In the genomic region with DNA sequence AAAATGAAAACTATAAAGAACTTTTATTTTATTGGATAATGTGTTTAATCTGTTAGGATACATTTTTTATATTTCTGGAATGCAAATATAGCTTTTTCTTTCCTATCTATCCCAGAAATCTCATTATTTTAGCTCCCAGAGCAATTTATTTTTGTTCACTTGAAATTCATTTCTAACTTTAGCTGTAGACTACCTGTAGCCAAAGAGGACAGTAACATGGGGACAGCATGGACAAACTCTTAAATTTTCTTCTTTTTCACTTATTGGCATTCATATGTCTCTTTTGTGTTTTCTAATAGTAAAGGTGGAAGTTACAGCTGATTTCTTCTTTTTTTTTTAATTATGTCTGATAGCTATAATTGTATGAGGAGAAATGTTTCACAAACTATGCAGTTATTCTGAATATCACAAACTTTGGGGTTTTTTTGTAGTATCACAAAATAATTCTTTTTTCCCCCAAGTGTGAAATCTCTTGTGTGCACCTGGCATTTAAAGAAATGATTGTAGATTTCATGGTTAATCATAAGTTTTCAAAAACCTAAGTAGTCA, we compare ENCODE assay signal across 16 cellular contexts. TPM values are rescaled to one million over a fixed set of nuclear protein-coding genes. Genes with fewer than 3 reads are reported as not detected.
DNase-seq lines count a peak whose midpoint lies in the region; TF ChIP-seq lines count a peak whose summit lies in the region.
"Had no signal": no experiment of that assay in that cellular context is flagged by ENCODE, and none has a peak within 500 bp of the region (broad histone marks: within the 10 kb centered on the region; RNA-seq: fewer than 3 reads in every experiment).

No MANE protein-coding gene starts in this region.

- H3K9me3 ChIP-seq in SJCRH30 (replicated peaks): no peaks in the 10 kb centered on the region
- H3K9me3 ChIP-seq in effector memory CD4-positive, alpha-beta T cell (ENCODE audit: control insufficient read depth, low read length): no peaks in the 10 kb centered on the region
- H3K9me3 ChIP-seq: gastroesophageal sphincter had no signal

- TF ChIP-seq CTCF in brain microvascular endothelial cell (IDR thresholded peaks at IDR 0.05; ENCODE audit: low read depth, low read length, missing control alignments) (no peak), osteocyte (IDR thresholded peaks at IDR 0.05) (no peak)

- peaks cover 43% of the 10 kb centered on the region for H3K36me3 Mint-ChIP-seq in T-helper 1 cell treated with Interleukin-12 subunit alpha and Interleukin-12 subunit beta and Interleukin-4 antibody, amounts not matched to agents 30 μg/mL and 1 μg/mL, for 36 hours (ENCODE audit: low read depth)
- peaks cover 16% of the 10 kb centered on the region for H3K36me3 Mint-ChIP-seq in osteocyte (ENCODE audit: unreplicated experiment)

- H3K27ac ChIP-seq in SJCRH30 (peak overlapping the region; percentile 70), brain microvascular endothelial cell (peak overlapping the region; percentile 94)
- H3K27ac ChIP-seq in effector memory CD4-positive, alpha-beta T cell (ENCODE audit: insufficient read depth, low read length, poor library complexity, severe bottlenecking): no peak overlapping the region
- H3K27ac ChIP-seq: 22Rv1, WERI-Rb-1 had no signal

- peaks cover 29% of the 10 kb centered on the region for H3K4me1 ChIP-seq in SJCRH30
- H3K4me1 ChIP-seq in effector memory CD4-positive, alpha-beta T cell (ENCODE audit: control insufficient read depth, insufficient read depth, low read length, poor library complexity, severe bottlenecking): no peaks in the 10 kb centered on the region

- H3K4me3 Mint-ChIP-seq in T-helper 1 cell treated with Interleukin-12 subunit alpha and Interleukin-12 subunit beta and Interleukin-4 antibody, amounts not matched to agents 30 μg/mL and 1 μg/mL, for 36 hours: peak overlapping the region; percentile 62
- peak overlapping the region; percentile 11 for H3K4me3 Mint-ChIP-seq in osteocyte (ENCODE audit: unreplicated experiment)

- no peak for DNase-seq in T-helper 1 cell
- DNase-seq in SJCRH30: no peak
- DNase-seq in brain microvascular endothelial cell: no peak
- no peak for DNase-seq in osteocyte (ENCODE audit: extremely low spot score, unreplicated experiment)
- no peak for DNase-seq in cortex of kidney (lab: John Stamatoyannopoulos, UW)
- DNase-seq in stimulated activated CD8-positive, alpha-beta memory T cell treated with anti-CD3 and anti-CD28 coated beads, Interleukin-4, amount 100 ng/mL, for 48 hours: no peak
- DNase-seq in effector memory CD4-positive, alpha-beta T cell: no peak
- DNase-seq: COR-L47, left cardiac atrium, NCI-H69, small intestine, WERI-Rb-1 had no signal

- H3K4me3 ChIP-seq in SJCRH30 (no peak overlapping the region), brain microvascular endothelial cell (ENCODE audit: low read depth, low read length) (no peak overlapping the region)
- no peak overlapping the region for H3K4me3 ChIP-seq in effector memory CD4-positive, alpha-beta T cell (ENCODE audit: insufficient read depth, low read depth, low read length, poor library complexity, severe bottlenecking)
- H3K4me3 ChIP-seq: gastroesophageal sphincter had no signal

- in situ Hi-C loops in brain microvascular endothelial cell (cut with HindIII; ENCODE audit: low pct_ligation_motif_present, low sequenced_read_pairs): no loop called here

- H3K27me3 Mint-ChIP-seq in T-helper 1 cell treated with Interleukin-12 subunit alpha and Interleukin-12 subunit beta and Interleukin-4 antibody, amounts not matched to agents 30 μg/mL and 1 μg/mL, for 36 hours (ENCODE audit: low read depth): no peaks in the 10 kb centered on the region
- H3K27me3 Mint-ChIP-seq in osteocyte (ENCODE audit: unreplicated experiment): no peaks in the 10 kb centered on the region

- peaks cover 47% of the 10 kb centered on the region for H3K4me1 Mint-ChIP-seq in T-helper 1 cell treated with Interleukin-12 subunit alpha and Interleukin-12 subunit beta and Interleukin-4 antibody, amounts not matched to agents 30 μg/mL and 1 μg/mL, for 36 hours (ENCODE audit: low read depth)
- H3K4me1 Mint-ChIP-seq in osteocyte (ENCODE audit: unreplicated experiment): peaks cover 70% of the 10 kb centered on the region

- peaks cover 18% of the 10 kb centered on the region for H3K9me3 Mint-ChIP-seq in T-helper 1 cell treated with Interleukin-12 subunit alpha and Interleukin-12 subunit beta and Interleukin-4 antibody, amounts not matched to agents 30 μg/mL and 1 μg/mL, for 36 hours
- peaks cover 5% of the 10 kb centered on the region for H3K9me3 Mint-ChIP-seq in osteocyte (ENCODE audit: unreplicated experiment)

- H3K27me3 ChIP-seq in SJCRH30 (no peaks in the 10 kb centered on the region), brain microvascular endothelial cell (replicated peaks) (no peaks in the 10 kb centered on the region)
- no peaks in the 10 kb centered on the region for H3K27me3 ChIP-seq in effector memory CD4-positive, alpha-beta T cell (replicated peaks; ENCODE audit: control insufficient read depth, insufficient read depth, low read length, poor library complexity, severe bottlenecking)
- H3K27me3 ChIP-seq: gastroesophageal sphincter, tibial nerve had no signal

- H3K36me3 ChIP-seq in SJCRH30: peaks cover 2% of the 10 kb centered on the region; the same call in 1 of the 2 replicates
- H3K36me3 ChIP-seq in brain microvascular endothelial cell (replicated peaks): no peaks in the 10 kb centered on the region
- no peaks in the 10 kb centered on the region for H3K36me3 ChIP-seq in effector memory CD4-positive, alpha-beta T cell (ENCODE audit: control insufficient read depth, insufficient read depth, low read length)

- peak overlapping the region; percentile 93 for H3K27ac Mint-ChIP-seq in T-helper 1 cell treated with Interleukin-12 subunit alpha and Interleukin-12 subunit beta and Interleukin-4 antibody, amounts not matched to agents 30 μg/mL and 1 μg/mL, for 36 hours
- H3K27ac Mint-ChIP-seq in osteocyte (ENCODE audit: unreplicated experiment): peak overlapping the region; percentile 97

RNA-seq across cellular contexts. Expression of a gene that starts 55.4 kb away (rescaled TPM):
- 44.5 and 46.5 TPM in 2 replicates for total RNA-seq in SJCRH30 (2014; rRNA removed; shearing (Covaris generic))
- 364 and 468 TPM in 2 replicates for total RNA-seq in osteocyte

RNA-seq across cellular contexts. Expression of a gene that starts 55.7 kb away (rescaled TPM):
- 30.4 and 31.9 TPM in 2 replicates for total RNA-seq in SJCRH30 (2014; rRNA removed; shearing (Covaris generic))
- total RNA-seq in osteocyte: 19.6 TPM in 2 replicates
